ENCODE assay signal across 1 cellular context in the genomic region with DNA sequence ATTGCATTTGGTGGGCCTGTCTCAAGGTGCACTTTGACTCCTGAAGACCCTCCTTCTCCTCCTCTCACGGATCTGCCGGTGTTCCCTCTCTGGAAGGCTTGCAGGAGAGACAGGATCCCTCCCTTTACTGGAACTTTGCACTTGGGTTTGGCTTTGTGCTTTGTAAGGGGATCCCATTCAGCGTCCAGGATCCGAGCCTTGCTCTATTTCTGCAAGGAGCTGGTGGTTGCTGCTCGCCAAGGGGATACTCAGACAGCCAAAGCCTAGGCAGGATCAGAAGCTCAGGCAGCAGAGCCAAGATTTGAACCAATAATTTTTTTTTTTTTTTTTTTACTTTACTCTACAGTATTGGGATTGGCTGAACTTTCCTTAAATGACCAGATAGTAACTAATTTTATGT.
TF ChIP-seq lines count a peak whose summit lies in the region.

No MANE protein-coding gene starts in this region.

TF ChIP-seq in H1, 55 proteins besides CTCF, POLR2A, EP300 and RAD21:
- TF ChIP-seq SAP30 (IDR thresholded peaks at IDR 0.05; ENCODE audit: insufficient read depth, insufficient replicate concordance, low read length) = no peak
- no peak for TF ChIP-seq POLR2AphosphoS5 (IDR thresholded peaks at IDR 0.05; ENCODE audit: low read depth, low read length)
- no peak for TF ChIP-seq JUN (IDR thresholded peaks at IDR 0.05; ENCODE audit: low read depth, low read length)
- no peak for TF ChIP-seq FOSL1 (IDR thresholded peaks at IDR 0.05; ENCODE audit: insufficient read depth, low read depth, low read length)
- TF ChIP-seq, protein P1, sequence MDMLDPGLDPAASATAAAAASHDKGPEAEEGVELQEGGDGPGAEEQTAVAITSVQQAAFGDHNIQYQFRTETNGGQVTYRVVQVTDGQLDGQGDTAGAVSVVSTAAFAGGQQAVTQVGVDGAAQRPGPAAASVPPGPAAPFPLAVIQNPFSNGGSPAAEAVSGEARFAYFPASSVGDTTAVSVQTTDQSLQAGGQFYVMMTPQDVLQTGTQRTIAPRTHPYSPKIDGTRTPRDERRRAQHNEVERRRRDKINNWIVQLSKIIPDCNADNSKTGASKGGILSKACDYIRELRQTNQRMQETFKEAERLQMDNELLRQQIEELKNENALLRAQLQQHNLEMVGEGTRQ (IDR thresholded peaks at IDR 0.05; ENCODE audit: low read length) = no peak
- no peak for TF ChIP-seq RFX5 (IDR thresholded peaks at IDR 0.05; ENCODE audit: borderline replicate concordance, low read depth, low read length)
- no peak for TF ChIP-seq CHD1 (IDR thresholded peaks at IDR 0.05; ENCODE audit: low read depth, low read length)
- TF ChIP-seq SIRT6 (IDR thresholded peaks at IDR 0.05; ENCODE audit: low read length) = no peak
- no peak for TF ChIP-seq GTF2F1 (IDR thresholded peaks at IDR 0.05; ENCODE audit: borderline replicate concordance, low read depth, low read length)
- no peak for TF ChIP-seq BCL11A (IDR thresholded peaks at IDR 0.05; ENCODE audit: low read depth in 2 of 2, low read length in 2 of 2)
- no peak for TF ChIP-seq JUND (IDR thresholded peaks at IDR 0.05; ENCODE audit: low read length)
- no peak for TF ChIP-seq NRF1 (IDR thresholded peaks at IDR 0.05; ENCODE audit: low read depth, low read length)
- TF ChIP-seq YY1 (IDR thresholded peaks at IDR 0.05; ENCODE audit: low read depth, low read length) = no peak
- TF ChIP-seq CBX8 (IDR thresholded peaks at IDR 0.05; ENCODE audit: borderline replicate concordance, low read depth, low read length) = no peak
- TF ChIP-seq RBBP5 (IDR thresholded peaks at IDR 0.05; ENCODE audit: borderline replicate concordance, low read depth, low read length) = no peak
- no peak for TF ChIP-seq SRF (IDR thresholded peaks at IDR 0.05; ENCODE audit: low read depth, low read length)
- no peak for TF ChIP-seq EGR1 (IDR thresholded peaks at IDR 0.05; ENCODE audit: borderline replicate concordance, low read depth, low read length)
